9 cellular contexts compared by ENCODE assay signal in genomic region chr10:70602665-70603438, GRCh38. TPM values are rescaled to one million over a fixed set of nuclear protein-coding genes. Genes with fewer than 3 reads are reported as not detected.
A peak's percentile ranks its signal among the peaks of the same experiment; 100 is the strongest.
DNase-seq lines count a peak whose midpoint lies in the region; ATAC-seq, FAIRE-seq and TF ChIP-seq lines count a peak whose summit lies in the region.
"Had no signal": no experiment of that assay in that cellular context is flagged by ENCODE, and none has a peak within 500 bp of the region (broad histone marks: within the 10 kb centered on the region; RNA-seq: fewer than 3 reads in every experiment).

Gene PRF1 (minus strand): TSS chr10:70602741. CDS start chr10:70600902, 1,839 bp downstream.

- no peaks in the 10 kb centered on the region for H3K4me1 ChIP-seq in kidney (ENCODE audit: control insufficient read depth in 1 of 2, insufficient read depth in 1 of 2, low read depth in 1 of 2, low read length in 2 of 2)
- H3K4me1 ChIP-seq: SJSA1 had no signal

- H3K27ac ChIP-seq in kidney (ENCODE audit: low read depth in 2 of 2, low read length in 2 of 2) = no peak within 1 kb of the TSS
- H3K27ac ChIP-seq: SJSA1 had no signal

- no peak for FAIRE-seq in kidney (lab: Jason Lieb, UNC)

- H3K9me3 ChIP-seq in kidney (ENCODE audit: control insufficient read depth in 1 of 2, low read length in 2 of 2) = no peaks in the 10 kb centered on the region
- H3K9me3 ChIP-seq: SJSA1 had no signal

- no peak within 1 kb of the TSS for H3K9ac ChIP-seq in kidney (ENCODE audit: low read length in 2 of 2)

- no peaks in the 10 kb centered on the region for H3K36me3 ChIP-seq in kidney (ENCODE audit: control insufficient read depth in 1 of 2, insufficient read depth in 2 of 2, low read length in 2 of 2)
- H3K36me3 ChIP-seq: SJSA1 had no signal

- ATAC-seq in HG03378 (IDR thresholded peaks at IDR 0.05; ENCODE audit: unreplicated experiment) = no peak

- TF ChIP-seq CTCF in kidney (IDR thresholded peaks at IDR 0.05; ENCODE audit: borderline replicate concordance, extremely low read depth, insufficient read depth) = no peak

- DNase-seq in NK-92 treated with Interleukin-12 subunit alpha and Interleukin-12 subunit beta, amount 100 ng/mL, for 24 hours (lab: John Stamatoyannopoulos, UW) = peak; percentile 96
- DNase-seq in activated T-cell treated with anti-CD3 and anti-CD28 coated beads for 4 hours = peak; percentile 62
- peak; percentile 87 for DNase-seq in kidney
- peak; percentile 77 to 88 for DNase-seq in stimulated activated CD8-positive, alpha-beta memory T cell treated with anti-CD3 and anti-CD28 coated beads, Interleukin-2, amount 100 ng/mL, for 48 hours (ENCODE audit: low read depth in 2 of 2)
- no peak for DNase-seq in SKM-1 treated with dmso at 0.1 percent for 144 hours (lab: John Stamatoyannopoulos, UW; ENCODE audit: unreplicated experiment)
- DNase-seq in SIG-M5 (lab: John Stamatoyannopoulos, UW) = no peak
- no peak for DNase-seq in NCI-H774 (lab: John Stamatoyannopoulos, UW)

- H3K4me3 ChIP-seq in kidney (ENCODE audit: low read length in 2 of 2) = no peak within 1 kb of the TSS
- H3K4me3 ChIP-seq: SJSA1 had no signal

- intact Hi-C loops in kidney (cut with DNase I) = no loop called here

RNA-seq across cellular contexts. Expression of gene PRF1, which starts in this region (rescaled TPM):
- total RNA-seq in kidney = 8.8 TPM
- 1.4 TPM for polyA plus RNA-seq in kidney (ENCODE audit: insufficient read depth, low read depth, low replicate concordance)
- total RNA-seq: SJSA1 had no signal

Comparison
In these comparisons a context has a peak if more than half of its experiments do, and no peak if none do; other contexts are left out.
1. DNase-seq: peak in NK-92 treated with Interleukin-12 subunit alpha and Interleukin-12 subunit beta, amount 100 ng/mL, for 24 hours (single experiment), activated T-cell treated with anti-CD3 and anti-CD28 coated beads for 4 hours (single experiment), kidney (single experiment) and stimulated activated CD8-positive, alpha-beta memory T cell treated with anti-CD3 and anti-CD28 coated beads, Interleukin-2, amount 100 ng/mL, for 48 hours (2 of 2); none in SKM-1 treated with dmso at 0.1 percent for 144 hours (single experiment), SIG-M5 (single experiment) and NCI-H774 (single experiment).